Comparison of ENCODE assay signal across 17 cellular contexts in genomic region chr4:152028131-152028530, GRCh38.
"Had no signal": no experiment of that assay in that cellular context is flagged by ENCODE, and none has a peak within 500 bp of the region (broad histone marks: within the 10 kb centered on the region; RNA-seq: fewer than 3 reads in every experiment).

No MANE protein-coding gene starts in this region.

- H3K27ac Mint-ChIP-seq: activated naive CD4-positive, alpha-beta T cell treated with anti-CD3 and anti-CD28 coated beads, Interleukin-2, amount 10 ng/mL, durations not matched to agents 7 days and 5 days; endodermal cell; stimulated activated naive CD8-positive, alpha-beta T cell treated with anti-CD3 and anti-CD28 coated beads, Interleukin-15, Interleukin-2, amounts not matched to agents 100 ng/mL and 50 ng/mL, for 24 hours had no signal

- DNase-seq: activated CD4-positive, alpha-beta T cell treated with anti-CD3 and anti-CD28 coated beads, Interleukin-2, amount 50 U/mL, for 48 hours; activated naive CD4-positive, alpha-beta T cell treated with anti-CD3 and anti-CD28 coated beads, Interleukin-2, amount 10 ng/mL, durations not matched to agents 7 days and 5 days; activated T-cell treated with anti-CD3 and anti-CD28 coated beads, Interleukin-2, amount 50 U/mL, for 1 hour; gastrocnemius medialis; heart right ventricle; left cardiac atrium; midbrain; T1000; upper lobe of left lung; WERI-Rb-1 had no signal

- H3K27me3 ChIP-seq: ascending aorta, breast epithelium, gastrocnemius medialis, heart right ventricle, suprapubic skin, upper lobe of left lung had no signal

- H3K4me3 Mint-ChIP-seq: activated naive CD4-positive, alpha-beta T cell treated with anti-CD3 and anti-CD28 coated beads, Interleukin-2, amount 10 ng/mL, durations not matched to agents 7 days and 5 days; endodermal cell; stimulated activated naive CD8-positive, alpha-beta T cell treated with anti-CD3 and anti-CD28 coated beads, Interleukin-15, Interleukin-2, amounts not matched to agents 100 ng/mL and 50 ng/mL, for 24 hours had no signal

- H3K9me3 Mint-ChIP-seq: endodermal cell had no signal

- H3K4me1 Mint-ChIP-seq: activated naive CD4-positive, alpha-beta T cell treated with anti-CD3 and anti-CD28 coated beads, Interleukin-2, amount 10 ng/mL, durations not matched to agents 7 days and 5 days; endodermal cell had no signal

- H3K36me3 ChIP-seq: ascending aorta, breast epithelium, gastrocnemius medialis, heart right ventricle, suprapubic skin, upper lobe of left lung, WERI-Rb-1 had no signal

- H3K27me3 Mint-ChIP-seq: activated naive CD4-positive, alpha-beta T cell treated with anti-CD3 and anti-CD28 coated beads, Interleukin-2, amount 10 ng/mL, durations not matched to agents 7 days and 5 days; stimulated activated naive CD8-positive, alpha-beta T cell treated with anti-CD3 and anti-CD28 coated beads, Interleukin-15, Interleukin-2, amounts not matched to agents 100 ng/mL and 50 ng/mL, for 24 hours had no signal

- H3K27ac ChIP-seq: ascending aorta, breast epithelium, gastrocnemius medialis, heart right ventricle, suprapubic skin, upper lobe of left lung, WERI-Rb-1 had no signal

- H3K4me3 ChIP-seq: ascending aorta, breast epithelium, gastrocnemius medialis, heart right ventricle, lung, suprapubic skin, upper lobe of left lung had no signal

- ATAC-seq: gastrocnemius medialis, heart right ventricle, left cardiac atrium, sciatic nerve had no signal

- H3K9me3 ChIP-seq: ascending aorta, breast epithelium, gastrocnemius medialis, heart right ventricle, suprapubic skin, upper lobe of left lung had no signal

- H3K4me1 ChIP-seq: ascending aorta, breast epithelium, suprapubic skin, upper lobe of left lung had no signal
